6 cellular contexts compared by ENCODE assay signal in the genomic region with DNA sequence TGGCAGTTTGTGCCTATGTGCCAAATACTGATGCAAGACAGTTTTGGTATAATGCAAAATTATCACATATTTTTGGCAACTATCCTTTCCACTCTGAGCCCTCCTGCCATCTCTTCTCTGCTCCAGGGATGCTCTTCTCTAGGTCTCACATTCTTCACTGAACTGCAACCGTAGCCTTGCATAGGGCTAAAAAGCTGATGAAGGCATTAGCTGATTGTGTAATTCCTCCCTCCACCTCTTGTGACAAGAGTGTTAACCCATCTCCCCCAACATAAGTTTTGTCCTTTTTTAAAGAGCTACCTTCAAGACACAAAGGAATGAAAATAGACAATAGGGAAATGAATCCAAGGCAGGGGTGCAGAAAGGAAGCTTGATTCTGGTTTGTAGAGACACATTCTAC. TPM values are rescaled to one million over a fixed set of nuclear protein-coding genes. Genes with fewer than 3 reads are reported as not detected.
"Had no signal": no experiment of that assay in that cellular context is flagged by ENCODE, and none has a peak within 500 bp of the region (broad histone marks: within the 10 kb centered on the region; RNA-seq: fewer than 3 reads in every experiment).

No MANE protein-coding gene starts in this region.

- H3K4me1 Mint-ChIP-seq: H9 had no signal

- FAIRE-seq: HTR-8/SVneo, K562 had no signal

- H3K9me3 Mint-ChIP-seq: H9 had no signal

- DNase-seq: H9, HCEC 1CT, IMR-90, KG1 had no signal

- H3K4me3 Mint-ChIP-seq: H9 had no signal

- H3K4me3 ChIP-seq: K562 had no signal

- ATAC-seq: K562 had no signal

RNA-seq across cellular contexts. Expression of gene ANK2, which starts 33.1 kb away (rescaled TPM):
- polyA plus RNA-seq: K562 had no signal
